ENCODE assay signal across 8 cellular contexts in the genomic region with DNA sequence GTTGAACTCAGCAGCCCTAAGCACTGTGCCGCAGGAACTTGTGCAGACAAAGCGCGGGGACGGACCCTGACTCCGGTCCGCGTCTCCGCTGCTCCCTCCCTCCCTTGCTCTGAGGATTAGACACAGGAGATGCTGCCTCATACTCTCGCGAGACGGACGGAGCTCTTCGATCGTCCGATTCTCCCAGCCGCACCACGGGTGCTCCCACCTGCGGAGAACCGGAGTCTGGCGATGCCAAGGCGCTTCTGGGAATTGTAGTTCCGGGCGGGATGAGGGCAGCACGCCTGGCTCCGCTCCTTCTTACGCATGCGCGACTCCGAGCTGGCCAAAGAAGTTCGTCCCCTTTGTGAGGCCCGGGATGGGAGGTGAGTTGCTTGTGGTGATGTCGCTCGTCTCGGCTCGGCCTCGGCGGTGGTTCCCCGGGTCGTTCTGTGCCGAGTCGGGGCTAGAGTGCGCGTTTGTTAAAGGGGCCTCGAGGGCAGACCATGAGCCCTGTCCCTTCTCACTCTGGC.
DNase-seq lines count a peak whose midpoint lies in the region; ATAC-seq and TF ChIP-seq lines count a peak whose summit lies in the region.

Gene ZNF286A (plus strand): TSS at position 340 of the 512 bp plus-strand sequence. CDS start 578 bp downstream, outside the sequence.

- peak; percentile 97 for ATAC-seq in HG03378 (IDR thresholded peaks at IDR 0.05; ENCODE audit: unreplicated experiment)

- TF ChIP-seq POLR2A in GM19099 (IDR thresholded peaks at IDR 0.05; ENCODE audit: extremely low read depth, insufficient read length, low read depth) = peak; percentile 75

- DNase-seq in AML-193 (lab: John Stamatoyannopoulos, UW) = peak; percentile 64 to 74
- DNase-seq in NCI-H446 treated with DMSO at 0.1 percent for 48 hours (lab: John Stamatoyannopoulos, UW) = peak; percentile 95
- peak; percentile 88 for DNase-seq in activated CD4-positive, CD25-positive, alpha-beta regulatory T cell treated with anti-CD3 and anti-CD28 coated beads, Interleukin-2, amount 50 U/mL, for 16 hours (ENCODE audit: low read depth, low spot score)
- peak; percentile 99 for DNase-seq in cerebellar cortex (ENCODE audit: low spot score)
- peak; percentile 99 for DNase-seq in iris pigment epithelial cell (ENCODE audit: low read depth)
- DNase-seq in stimulated activated CD4-positive, alpha-beta T cell treated with anti-CD3 and anti-CD28 coated beads, Interleukin-12 subunit alpha, Interleukin-12 subunit beta, amount 100 ng/mL, for 24 hours (ENCODE audit: low read depth in 2 of 2) = peak; percentile 96 to 97

Comparison
In these comparisons a context has a peak if more than half of its experiments do, and no peak if none do; other contexts are left out.
1. Peak in every context shown above with its lines: DNase-seq and ATAC-seq.